ENCODE assay signal across 26 cellular contexts in genomic region chr11:34194576-34195335, GRCh38.
DNase-seq lines count a peak whose midpoint lies in the region; FAIRE-seq and TF ChIP-seq lines count a peak whose summit lies in the region.
"Had no signal": no experiment of that assay in that cellular context is flagged by ENCODE, and none has a peak within 500 bp of the region (broad histone marks: within the 10 kb centered on the region; RNA-seq: fewer than 3 reads in every experiment).

No MANE protein-coding gene starts in this region.

- CTCF ChIA-PET in PC-9 (lab: Charles Lee) (interaction anchor here (0.6 to 2.5 kb wide), 5 partner anchors 20 to 370 kb away, joined by 3 to 12 read pairs (median 4); no protein-coding TSS in a partner anchor), H1 (lab: Charles Lee; ENCODE audit: partially characterized antibody) (interaction anchor here (0.6 to 2.4 kb wide), 20 partner anchors 8 to 163 kb away, joined by 3 to 14 read pairs (median 4); partner anchors contain the start of gene ABTB2)

- H3K23ac ChIP-seq in H1 (ENCODE audit: insufficient read length) = no peak overlapping the region

- TF ChIP-seq POLR2A in H1 (IDR thresholded peaks at IDR 0.05; ENCODE audit: control extremely low read depth in 1 of 2, low read depth in 2 of 2, low read length in 2 of 2) = no peak

- no peak overlapping the region for H3K18ac ChIP-seq in H1 (ENCODE audit: extremely low read depth, low read length)

- BruUV-seq in PC-9 (replicated peaks; lab: Mats Ljungman, UMichigan) = no TSS peak

- H2BK5ac ChIP-seq in H1 (ENCODE audit: low read depth, low read length) = 0 out of 2 replicates have a peak overlapping the region, but pooled peaks have one; percentile 66

- intact Hi-C loops in PC-9 (cut with micrococcal nuclease; ENCODE audit: unreplicated experiment) = loop anchor here (2.0 kb wide), 1 partner anchor 108 kb away; no protein-coding TSS in a partner anchor

- H3K4me1 ChIP-seq in PC-9 (replicated peaks; ENCODE audit: insufficient read depth) (peaks cover 37% of the 10 kb centered on the region), H1 (replicated peaks in 1 of 4; ENCODE audit: control insufficient read depth in 3 of 4, insufficient read depth in 4 of 4, low read length in 3 of 4) (peaks cover 0 to 13% (median 3%) of the 10 kb centered on the region in 4 experiments; a peak in 4 of 7 replicates), skeletal muscle tissue (ENCODE audit: control insufficient read depth in 3 of 3, insufficient read depth in 3 of 3, low read length in 3 of 3) (peaks cover 13 to 27% (median 15%) of the 10 kb centered on the region in 3 donors), BE2C (no peaks in the 10 kb centered on the region)

- H3K4ac ChIP-seq in H1 (replicated peaks; ENCODE audit: insufficient read length, low read depth, low read length) = no peak overlapping the region

- H3K79me2 ChIP-seq in PC-9 (ENCODE audit: low read depth) (peaks cover 32% of the 10 kb centered on the region), H1 (ENCODE audit: control insufficient read depth in 1 of 2, insufficient read depth in 2 of 2, low read length in 2 of 2) (no peaks in the 10 kb centered on the region)

- no peaks in the 10 kb centered on the region for H3K23me2 ChIP-seq in H1 (ENCODE audit: low read depth, low read length)

- no peak overlapping the region for H2AFZ ChIP-seq in PC-9
- H2AFZ ChIP-seq in H1 (ENCODE audit: low read length) = no peak overlapping the region

- no peak overlapping the region for H4K91ac ChIP-seq in H1 (replicated peaks; ENCODE audit: insufficient read length, low read length)

- H3K79me1 ChIP-seq in H1 (ENCODE audit: low read depth, low read length) = peaks cover 1% of the 10 kb centered on the region

- H2BK12ac ChIP-seq in H1 (ENCODE audit: low read depth, low read length) = no peak overlapping the region

- TF ChIP-seq EP300 in H1 (IDR thresholded peaks at IDR 0.05; ENCODE audit: borderline replicate concordance in 1 of 2, low read depth in 2 of 2, low read length in 2 of 2) = no peak

- no peak for FAIRE-seq in H1 (lab: Jason Lieb, UNC)
- FAIRE-seq: GM12878, keratinocyte had no signal

- TF ChIP-seq CTCF in PC-9 (conservative IDR thresholded peaks at IDR 0.05) (peak; percentile 40; the same call in 1 of the 2 replicates), H1 (IDR thresholded peaks at IDR 0.05; ENCODE audit: control extremely low read depth in 1 of 3, insufficient read depth in 1 of 3, low read depth in 1 of 3, low read length in 3 of 3) (peak; percentile 38 to 43 (median 42); a peak in 3 of 4 replicates), BE2C (IDR thresholded peaks at IDR 0.05; ENCODE audit: low read depth, low read length) (no peak)

- H2BK120ac ChIP-seq in H1 (replicated peaks; ENCODE audit: low read depth, low read length) = no peak overlapping the region

- H3K27me3 ChIP-seq in PC-9 (ENCODE audit: insufficient read depth, low read depth) (no peaks in the 10 kb centered on the region), H1 (replicated peaks in 1 of 4; ENCODE audit: control insufficient read depth in 3 of 4, extremely low read depth in 1 of 4, insufficient read depth in 3 of 4, low read length in 3 of 4) (no peaks in the 10 kb centered on the region), skeletal muscle tissue (ENCODE audit: control insufficient read depth in 3 of 3, insufficient read depth in 3 of 3, low read length in 3 of 3) (no peaks in the 10 kb centered on the region), BE2C (no peaks in the 10 kb centered on the region)
- H3K27me3 ChIP-seq: transverse colon had no signal

- H3K9me3 ChIP-seq in PC-9 (ENCODE audit: insufficient read depth, low read depth) (no peaks in the 10 kb centered on the region), H1 (ENCODE audit: insufficient read depth in 2 of 2, low read depth in 1 of 2, low read length in 1 of 2) (no peaks in the 10 kb centered on the region), skeletal muscle tissue (ENCODE audit: control insufficient read depth in 3 of 3, low read length in 3 of 3) (no peaks in the 10 kb centered on the region), BE2C (no peaks in the 10 kb centered on the region)
- H3K9me3 ChIP-seq: transverse colon had no signal

- no peak overlapping the region for H2BK20ac ChIP-seq in H1 (ENCODE audit: low read length)

- peak; percentile 37 for DNase-seq in GM03348 (ENCODE audit: low spot score)
- DNase-seq in PC-9 = peak; percentile 77 to 84
- no peak for DNase-seq in H1 (ENCODE audit: low read depth in 1 of 2, low spot score in 2 of 2)
- DNase-seq in middle frontal gyrus (ENCODE audit: extremely low spot score, low spot score) = no peak
- DNase-seq in BE2C = no peak
- no peak for DNase-seq in stimulated activated CD4-positive, alpha-beta T cell treated with anti-CD3 and anti-CD28 coated beads, Interleukin-4, amount 100 ng/mL, for 24 hours
- DNase-seq: activated B cell treated with CpG ODN at 0.5 μM for 24 hours; anterior cingulate cortex; CD4-positive, CD25-positive, alpha-beta regulatory T cell; central memory CD4-positive, alpha-beta T cell; DND-41; Karpas-422; midbrain; natural killer cell; NCI-H1694 treated with DMSO at 0.1 percent for 48 hours; NCI-H2171; NCI-H510A treated with DMSO at 0.1 percent for 48 hours; retina; SHP77 treated with DMSO at 0.1 percent for 48 hours; stimulated activated CD4-positive, alpha-beta T cell treated with anti-CD3 and anti-CD28 coated beads, Interleukin-2, amount 100 ng/mL, for 24 hours; SW 1271; transverse colon had no signal

- H4K8ac ChIP-seq in H1 (ENCODE audit: extremely low read depth, insufficient read depth, low read length) = no peak overlapping the region

- H4K5ac ChIP-seq in H1 (ENCODE audit: insufficient read length, low read depth, low read length) = no peak overlapping the region

- no peak overlapping the region; a peak in 1 of 7 replicates for H3K9ac ChIP-seq in H1 (replicated peaks in 1 of 4; ENCODE audit: extremely low read depth in 1 of 4, low read depth in 3 of 4, low read length in 3 of 4)
- H3K9ac ChIP-seq in skeletal muscle tissue (ENCODE audit: low read depth in 1 of 3, low read length in 3 of 3) = peak overlapping the region in 2 of 3 donors; percentile 8 to 10

- WGBS in H1 (ENCODE audit: extremely low coverage in 1 of 2, insufficient coverage in 1 of 2, insufficient read length in 1 of 2, insufficient replicate concordance in 2 of 2, low coverage in 1 of 2, low lambda C conversion rate in 2 of 2, missing lambda C conversion rate in 1 of 2), 2 experiments = 89% methylated on average over 10 of the region's 13 CpGs; no CpG with 5 or more reads in 1 of the 2 experiments

- no peak overlapping the region for H2BK15ac ChIP-seq in H1 (ENCODE audit: low read length)

- peaks cover 35% of the 10 kb centered on the region; the same call in 1 of the 2 replicates for H3F3A ChIP-seq in PC-9 (ENCODE audit: insufficient read depth, low read depth)

- TF ChIP-seq RAD21 in H1 (IDR thresholded peaks at IDR 0.05 in 1 of 2, conservative IDR thresholded peaks at IDR 0.05 in 1 of 2; ENCODE audit: low read depth in 2 of 2, low read length in 2 of 2) = peak in 1 of 2 experiments; percentile 52; a peak in 2 of 4 replicates

- peak overlapping the region; percentile 62 for H3K4me2 ChIP-seq in PC-9
- no peak overlapping the region for H3K4me2 ChIP-seq in H1 (ENCODE audit: insufficient read depth in 1 of 2, low read depth in 2 of 2, low read length in 2 of 2)

- no peak overlapping the region for H3K14ac ChIP-seq in H1 (ENCODE audit: insufficient read length)

- H4K20me1 ChIP-seq in PC-9 (ENCODE audit: insufficient read depth) (peaks cover 12% of the 10 kb centered on the region), H1 (replicated peaks in 1 of 2; ENCODE audit: control insufficient read depth in 1 of 2, insufficient read depth in 2 of 2, low read length in 2 of 2) (no peaks in the 10 kb centered on the region)

- H3K9me2 ChIP-seq in PC-9 (ENCODE audit: insufficient read depth) = no peaks in the 10 kb centered on the region

- POLR2A ChIA-PET in PC-9 (lab: Charles Lee; ENCODE audit: unreplicated experiment) = interaction anchor here (0.6 kb wide), 2 partner anchors 80 to 101 kb away, joined by 3 to 27 read pairs; no protein-coding TSS in a partner anchor
- POLR2A ChIA-PET in H1 (lab: Charles Lee; ENCODE audit: partially characterized antibody) = interaction anchor here (2.5 kb wide), 1 partner anchor 10 kb away, joined by 7 read pairs; no protein-coding TSS in a partner anchor

- no peaks in the 10 kb centered on the region for H3K36me3 ChIP-seq in PC-9 (ENCODE audit: low read depth)
- no peaks in the 10 kb centered on the region for H3K36me3 ChIP-seq in H1 (ENCODE audit: control insufficient read depth in 2 of 4, insufficient read depth in 4 of 4, low read length in 3 of 4)
- peaks cover 2 to 7% (median 7%) of the 10 kb centered on the region in 3 donors for H3K36me3 ChIP-seq in skeletal muscle tissue (ENCODE audit: control insufficient read depth in 3 of 3, insufficient read depth in 3 of 3, low read length in 3 of 3)
- H3K36me3 ChIP-seq in BE2C = no peaks in the 10 kb centered on the region
- H3K36me3 ChIP-seq: transverse colon had no signal

- H3K56ac ChIP-seq in H1 (replicated peaks; ENCODE audit: insufficient read length, low read depth, low read length) = no peak overlapping the region

- peak overlapping the region; percentile 56 for H3K27ac ChIP-seq in PC-9
- no peak overlapping the region for H3K27ac ChIP-seq in H1 (ENCODE audit: low read depth, low read length)
- H3K27ac ChIP-seq in skeletal muscle tissue (ENCODE audit: low read depth, low read length) = no peak overlapping the region
- H3K27ac ChIP-seq: HL-60, transverse colon had no signal

- no peak overlapping the region for H3K4me3 ChIP-seq in PC-9
- H3K4me3 ChIP-seq in H1 (ENCODE audit: extremely low read depth in 1 of 4, insufficient read depth in 2 of 4, low read depth in 3 of 4, low read length in 4 of 4) = no peak overlapping the region
- H3K4me3 ChIP-seq in skeletal muscle tissue (ENCODE audit: low read length in 3 of 3) = no peak overlapping the region
- no peak overlapping the region for H3K4me3 ChIP-seq in BE2C (ENCODE audit: low read depth, low read length)
- H3K4me3 ChIP-seq: GM12878, transverse colon had no signal

- H2AK5ac ChIP-seq in H1 (ENCODE audit: low read depth, low read length) = no peak overlapping the region; the same call in 1 of the 2 replicates

TF ChIP-seq in H1, 55 proteins besides CTCF, POLR2A, EP300 and RAD21 (continues in another document):
- no peak for TF ChIP-seq SIRT6 (IDR thresholded peaks at IDR 0.05; ENCODE audit: low read length)
- no peak for TF ChIP-seq SIN3A (conservative IDR thresholded peaks at IDR 0.05 in 1 of 2, IDR thresholded peaks at IDR 0.05 in 1 of 2; ENCODE audit: low read depth in 1 of 2, low read length in 2 of 2)
- TF ChIP-seq KDM5A (IDR thresholded peaks at IDR 0.05; ENCODE audit: low read length) = no peak
- no peak for TF ChIP-seq POLR2AphosphoS5 (IDR thresholded peaks at IDR 0.05; ENCODE audit: low read depth, low read length)
- TF ChIP-seq CREB1 (IDR thresholded peaks at IDR 0.05) = no peak
- no peak for TF ChIP-seq CTBP2 (IDR thresholded peaks at IDR 0.05; ENCODE audit: borderline replicate concordance, insufficient read depth, insufficient read length, low read length)
- TF ChIP-seq HDAC6 (IDR thresholded peaks at IDR 0.05; ENCODE audit: low read depth, low read length) = no peak
- no peak for TF ChIP-seq RNF2 (IDR thresholded peaks at IDR 0.05; ENCODE audit: borderline replicate concordance, low read depth, low read length, missing control alignments, poor library complexity, severe bottlenecking)
- no peak for TF ChIP-seq YY1 (IDR thresholded peaks at IDR 0.05; ENCODE audit: low read depth, low read length)

Comparison
In these comparisons a context has a peak if more than half of its experiments do, and no peak if none do; other contexts are left out.
1. DNase-seq: peak in GM03348 (single experiment) and PC-9 (2 of 2); none in H1 (0 of 2), middle frontal gyrus (single experiment), BE2C (single experiment) and stimulated activated CD4-positive, alpha-beta T cell treated with anti-CD3 and anti-CD28 coated beads, Interleukin-4, amount 100 ng/mL, for 24 hours (single experiment).
2. H3K9ac ChIP-seq: peak in skeletal muscle tissue (2 of 3); none in H1 (0 of 4).